20 cellular contexts compared by ENCODE assay signal in the genomic region with DNA sequence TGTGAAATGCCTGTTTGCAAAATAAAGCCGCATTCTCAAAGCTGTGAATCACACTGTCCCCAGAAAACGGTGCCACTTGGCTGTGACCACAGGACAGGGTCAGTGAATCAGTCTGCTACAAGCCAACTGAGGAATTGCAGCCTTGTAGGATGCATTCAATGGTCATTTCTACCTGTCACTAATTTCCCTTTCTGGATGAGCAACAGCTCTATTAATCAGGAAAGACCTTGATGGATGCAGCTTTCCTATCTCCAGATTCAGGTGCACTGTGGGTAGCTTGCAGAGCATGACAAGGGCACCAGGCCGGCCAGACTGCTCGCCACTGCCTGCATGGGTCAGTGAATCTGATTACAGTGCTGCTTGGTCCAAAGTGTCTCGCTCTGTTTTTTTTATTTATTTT.
"Had no signal": no experiment of that assay in that cellular context is flagged by ENCODE, and none has a peak within 500 bp of the region (broad histone marks: within the 10 kb centered on the region; RNA-seq: fewer than 3 reads in every experiment).

No MANE protein-coding gene starts in this region.

- H3K27ac ChIP-seq: epithelial cell of prostate, esophagus muscularis mucosa, gastroesophageal sphincter, psoas muscle, skin epidermis, testis, transverse colon had no signal

- H3K4me1 ChIP-seq: gastroesophageal sphincter, psoas muscle, testis, transverse colon had no signal

- H3K27me3 ChIP-seq: esophagus muscularis mucosa, gastroesophageal sphincter, testis, transverse colon had no signal

- H3K36me3 ChIP-seq: esophagus muscularis mucosa, gastroesophageal sphincter, transverse colon had no signal

- H3K9me3 ChIP-seq: testis, transverse colon had no signal

- DNase-seq: effector memory CD8-positive, alpha-beta T cell; foreskin fibroblast; immature natural killer cell; left cardiac atrium; left ventricle myocardium superior; mesendoderm; naive thymus-derived CD4-positive, alpha-beta T cell; nephron progenitor cell; psoas muscle; stimulated activated CD4-positive, alpha-beta T cell treated with anti-CD3 and anti-CD28 coated beads, Interleukin-2, amount 100 ng/mL, for 24 hours; stimulated activated CD4-positive, alpha-beta T cell treated with anti-CD3 and anti-CD28 coated beads, Interleukin-4, amount 100 ng/mL, for 4 hours; stimulated activated naive B cell treated with anti-CD40 and anti-IgM and Interleukin-4, amounts not matched to agents 10 μg/mL and 1 μg/mL and 100 μg/mL, for 72 hours; stimulated activated naive CD8-positive, alpha-beta T cell treated with anti-CD3 and anti-CD28 coated beads, Interleukin-15, amount 100 ng/mL, for 72 hours; testis; transverse colon had no signal

- H3K4me3 ChIP-seq: esophagus muscularis mucosa, gastroesophageal sphincter, lung, psoas muscle, skin epidermis, testis, transverse colon had no signal
